16 cellular contexts compared by ENCODE assay signal in genomic region chr6:144797881-144798589, GRCh38.
DNase-seq lines count a peak whose midpoint lies in the region; ATAC-seq and TF ChIP-seq lines count a peak whose summit lies in the region.
"Had no signal": no experiment of that assay in that cellular context is flagged by ENCODE, and none has a peak within 500 bp of the region (broad histone marks: within the 10 kb centered on the region; RNA-seq: fewer than 3 reads in every experiment).

No MANE protein-coding gene starts in this region.

- H3K27ac ChIP-seq in gastroesophageal sphincter, result no peak overlapping the region
- H3K27ac ChIP-seq: BLaER1 treated with 17β-estradiol and CSF1 and Interleukin-3, amounts not matched to agents 10 nM and 100 nM; pancreas; vagina; WERI-Rb-1 had no signal

- TF ChIP-seq POLR2A in gastroesophageal sphincter (IDR thresholded peaks at IDR 0.05), result no peak

- H3K9ac ChIP-seq in adipocyte (ENCODE audit: low read length), result peak overlapping the region; percentile 49
- H3K9ac ChIP-seq: BLaER1 treated with 17β-estradiol and CSF1 and Interleukin-3, amounts not matched to agents 10 nM and 100 nM had no signal

- H3K27me3 ChIP-seq in adipocyte (replicated peaks; ENCODE audit: control insufficient read depth, insufficient read depth, low read length) (no peaks in the 10 kb centered on the region), HAP-1 (ENCODE audit: low read depth) (no peaks in the 10 kb centered on the region), gastroesophageal sphincter (no peaks in the 10 kb centered on the region)
- H3K27me3 ChIP-seq: BLaER1 treated with 17β-estradiol and CSF1 and Interleukin-3, amounts not matched to agents 10 nM and 100 nM; pancreas; vagina had no signal

- TF ChIP-seq EP300 in gastroesophageal sphincter (IDR thresholded peaks at IDR 0.05), result no peak

- no peaks in the 10 kb centered on the region for H3K9me3 ChIP-seq in adipocyte (ENCODE audit: control insufficient read depth, low read length)
- no peaks in the 10 kb centered on the region for H3K9me3 ChIP-seq in HAP-1
- no peaks in the 10 kb centered on the region for H3K9me3 ChIP-seq in gastroesophageal sphincter
- H3K9me3 ChIP-seq: pancreas, vagina had no signal

- POLR2A ChIA-PET in AG04449 (lab: Yijun Ruan, JAX), result no interaction called here

- CTCF ChIA-PET in AG04449 (lab: Yijun Ruan, JAX), result interaction anchor here (1.1 kb wide), 1 partner anchor 19 kb away, joined by 3 read pairs; no protein-coding TSS in a partner anchor

- no peak for ATAC-seq in gastroesophageal sphincter

- H3K4me1 ChIP-seq in adipocyte (ENCODE audit: control insufficient read depth, insufficient read depth, low read length) (peaks cover 25% of the 10 kb centered on the region), HAP-1 (no peaks in the 10 kb centered on the region), gastroesophageal sphincter (peaks cover 0 to 6% (median 0%) of the 10 kb centered on the region in 3 donors)
- H3K4me1 ChIP-seq: BLaER1 treated with 17β-estradiol and CSF1 and Interleukin-3, amounts not matched to agents 10 nM and 100 nM; pancreas; vagina had no signal

- TF ChIP-seq CTCF in AG04449 (IDR thresholded peaks at IDR 0.05; ENCODE audit: insufficient read depth, low read length, missing control alignments) (no peak), foreskin fibroblast (IDR thresholded peaks at IDR 0.05; ENCODE audit: low read depth, low read length) (no peak), gastroesophageal sphincter (IDR thresholded peaks at IDR 0.05) (no peak)

- H3K36me3 ChIP-seq in adipocyte (ENCODE audit: control insufficient read depth, insufficient read depth, low read length, severe bottlenecking), result peaks cover 40% of the 10 kb centered on the region
- H3K36me3 ChIP-seq in HAP-1 (replicated peaks), result peaks cover 35% of the 10 kb centered on the region
- H3K36me3 ChIP-seq in gastroesophageal sphincter, result peaks cover 0 to 46% of the 10 kb centered on the region in 2 donors
- H3K36me3 ChIP-seq: WERI-Rb-1 had no signal

- WGBS in gastroesophageal sphincter (ENCODE audit: low coverage in 1 of 2), 2 donors, result 83 to 85% methylated on average over 4 to 7 of the region's 7 CpGs

- in situ Hi-C loops in HAP-1 (cut with MboI; ENCODE audit: low sequenced_read_pairs), result no loop called here

- H3K4me3 ChIP-seq in AG04449 (ENCODE audit: low read depth, low read length) (no peak overlapping the region), adipocyte (ENCODE audit: low read length) (no peak overlapping the region), foreskin fibroblast (ENCODE audit: low read depth in 1 of 2, low read length in 2 of 2) (no peak overlapping the region), HAP-1 (no peak overlapping the region), gastroesophageal sphincter (no peak overlapping the region)
- H3K4me3 ChIP-seq: BLaER1 treated with 17β-estradiol and CSF1 and Interleukin-3, amounts not matched to agents 10 nM and 100 nM; pancreas; vagina had no signal

- peak; percentile 70 for DNase-seq in AG04449 (ENCODE audit: low read depth, low spot score)
- DNase-seq in HPDE6-E6E7 (ENCODE audit: extremely low spot score), result peak; percentile 11
- DNase-seq in adipocyte (ENCODE audit: low read depth), result peak; percentile 50
- DNase-seq in foreskin fibroblast, result peak; percentile 47 to 68
- DNase-seq in HAP-1 (ENCODE audit: low spot score in 2 of 2), result no peak
- DNase-seq in mesenteric fat pad (ENCODE audit: low spot score), result no peak
- no peak for DNase-seq in stimulated activated naive CD4-positive, alpha-beta T cell treated with Interleukin-2 at 50 U/mL for 16 hours (lab: John Stamatoyannopoulos, UW)
- DNase-seq: effector CD8-positive, alpha-beta T cell; NCI-H1092 treated with DMSO at 0.1 percent for 48 hours; NCI-H526 treated with DMSO at 0.1 percent for 48 hours; pancreas; SHP77 treated with DMSO at 0.1 percent for 48 hours; WERI-Rb-1 had no signal

Comparison
In these comparisons a context has a peak if more than half of its experiments do, and no peak if none do; other contexts are left out.
1. DNase-seq: peak in AG04449 (single experiment), HPDE6-E6E7 (single experiment), adipocyte (single experiment) and foreskin fibroblast (2 of 2); none in HAP-1 (0 of 2), mesenteric fat pad (single experiment) and stimulated activated naive CD4-positive, alpha-beta T cell treated with Interleukin-2 at 50 U/mL for 16 hours (single experiment).